In genomic region chr2:31234690-31235503, GRCh38 we compare ENCODE assay signal across 8 cellular contexts. TPM values are rescaled to one million over a fixed set of nuclear protein-coding genes. Genes with fewer than 3 reads are reported as not detected.
DNase-seq lines count a peak whose midpoint lies in the region; ATAC-seq and TF ChIP-seq lines count a peak whose summit lies in the region.

No MANE protein-coding gene starts in this region.

- 61% methylated on average over 17 of the region's 17 CpGs for WGBS in right cardiac atrium

- peak overlapping the region; percentile 30 for H3K4me3 Mint-ChIP-seq in activated CD8-positive, alpha-beta T cell treated with anti-CD3 and anti-CD28 coated beads for 36 hours

- no peak for DNase-seq in H7
- no peak for DNase-seq in activated CD8-positive, alpha-beta T cell treated with anti-CD3 and anti-CD28 coated beads for 36 hours
- no peak for DNase-seq in right cardiac atrium
- DNase-seq in NAMALWA (ENCODE audit: low spot score) = no peak
- no peak for DNase-seq in NCI-H2107 (lab: John Stamatoyannopoulos, UW)
- no peak for DNase-seq in cortex of kidney (lab: John Stamatoyannopoulos, UW)

- no peak for ATAC-seq in activated CD8-positive, alpha-beta T cell treated with anti-CD3 and anti-CD28 coated beads for 36 hours
- no peak for ATAC-seq in right cardiac atrium
- no peak for ATAC-seq in GM18505 (IDR thresholded peaks at IDR 0.05; ENCODE audit: unreplicated experiment)

- TF ChIP-seq POLR2A in GM18505 (IDR thresholded peaks at IDR 0.05; ENCODE audit: borderline replicate concordance, extremely low read depth, insufficient read depth, insufficient read length) = no peak

- no peak overlapping the region for H3K27ac Mint-ChIP-seq in activated CD8-positive, alpha-beta T cell treated with anti-CD3 and anti-CD28 coated beads for 36 hours

- peak overlapping the region in 1 of 3 donors; percentile 75 for H3K9ac ChIP-seq in skeletal muscle tissue (ENCODE audit: low read depth in 1 of 3, low read length in 3 of 3)

- peaks cover 12% of the 10 kb centered on the region for H3K4me1 Mint-ChIP-seq in activated CD8-positive, alpha-beta T cell treated with anti-CD3 and anti-CD28 coated beads for 36 hours (ENCODE audit: low read depth)

- POLR2A ChIA-PET in activated CD8-positive, alpha-beta T cell treated with anti-CD3 and anti-CD28 coated beads for 36 hours (lab: Charles Lee) = no interaction called here

- TF ChIP-seq CTCF in activated CD8-positive, alpha-beta T cell treated with anti-CD3 and anti-CD28 coated beads for 36 hours (IDR thresholded peaks at IDR 0.05) = no peak

- H3K9me3 ChIP-seq in right cardiac atrium (ENCODE audit: control insufficient read depth, low read length) = no peaks in the 10 kb centered on the region
- H3K9me3 ChIP-seq in skeletal muscle tissue (ENCODE audit: control insufficient read depth in 3 of 3, low read length in 3 of 3) = no peaks in the 10 kb centered on the region

- H3K36me3 ChIP-seq in H7 (replicated peaks; ENCODE audit: control insufficient read depth, insufficient read depth, low read length) = no peaks in the 10 kb centered on the region
- H3K36me3 ChIP-seq in skeletal muscle tissue (ENCODE audit: control insufficient read depth in 3 of 3, insufficient read depth in 3 of 3, low read length in 3 of 3) = no peaks in the 10 kb centered on the region

- no peaks in the 10 kb centered on the region for H3K9me3 Mint-ChIP-seq in activated CD8-positive, alpha-beta T cell treated with anti-CD3 and anti-CD28 coated beads for 36 hours

- H3K4me3 ChIP-seq in H7 (ENCODE audit: insufficient read depth, low read depth, low read length) (peak overlapping the region; percentile 76), right cardiac atrium (ENCODE audit: low read length) (peak overlapping the region; percentile 52), skeletal muscle tissue (ENCODE audit: low read length in 3 of 3) (peak overlapping the region; percentile 74 to 77 (median 76))

- intact Hi-C loops in activated CD8-positive, alpha-beta T cell treated with anti-CD3 and anti-CD28 coated beads for 36 hours (cut with micrococcal nuclease) = no loop called here
- intact Hi-C loops in right cardiac atrium (cut with DNase I) = loop anchor here in 1 of 4 donors (5.0 kb wide), 1 partner anchor 92 kb away; no protein-coding TSS in a partner anchor

- H3K27me3 Mint-ChIP-seq in activated CD8-positive, alpha-beta T cell treated with anti-CD3 and anti-CD28 coated beads for 36 hours = no peaks in the 10 kb centered on the region

- H3K27ac ChIP-seq in right cardiac atrium (ENCODE audit: low read length) (no peak overlapping the region), skeletal muscle tissue (ENCODE audit: low read depth, low read length) (no peak overlapping the region)

- H3K27me3 ChIP-seq in H7 (ENCODE audit: control insufficient read depth, insufficient read depth, low read length) (peaks cover 9% of the 10 kb centered on the region), right cardiac atrium (ENCODE audit: control insufficient read depth, insufficient read depth) (no peaks in the 10 kb centered on the region), skeletal muscle tissue (ENCODE audit: control insufficient read depth in 3 of 3, insufficient read depth in 3 of 3, low read length in 3 of 3) (no peaks in the 10 kb centered on the region)

- peaks cover 14% of the 10 kb centered on the region for H3K4me1 ChIP-seq in right cardiac atrium (ENCODE audit: control insufficient read depth, insufficient read depth, low read length)
- H3K4me1 ChIP-seq in skeletal muscle tissue (ENCODE audit: control insufficient read depth in 3 of 3, insufficient read depth in 3 of 3, low read length in 3 of 3) = peaks cover 18 to 31% (median 24%) of the 10 kb centered on the region in 3 donors

- CTCF ChIA-PET in activated CD8-positive, alpha-beta T cell treated with anti-CD3 and anti-CD28 coated beads for 36 hours (lab: Charles Lee) = interaction anchor here (0.7 to 2.0 kb wide), 2 partner anchors 98 to 528 kb away, joined by 3 to 10 read pairs; no protein-coding TSS in a partner anchor

- H3K36me3 Mint-ChIP-seq in activated CD8-positive, alpha-beta T cell treated with anti-CD3 and anti-CD28 coated beads for 36 hours (ENCODE audit: low read depth) = no peaks in the 10 kb centered on the region

RNA-seq across cellular contexts. Expression of gene EHD3, which starts 0.9 kb away (rescaled TPM):
- 7.3 and 8.7 TPM in 2 replicates for total RNA-seq in H7 (2014; rRNA removed; shearing (Covaris generic))
- total RNA-seq in activated CD8-positive, alpha-beta T cell treated with anti-CD3 and anti-CD28 coated beads for 36 hours = under 1 TPM; 0.54 to 0.60 TPM
- total RNA-seq in right cardiac atrium (10 to 100 TPM in 3 of 4 donors, 1 to 10 TPM in 1; 9.5 to 13.3 (median 10.9) TPM), skeletal muscle tissue (2.6 TPM)
- polyA plus RNA-seq in right cardiac atrium = 7.4 TPM

RNA-seq across cellular contexts. Expression of gene CAPN14, which starts 17.6 kb away (rescaled TPM):
- 0.11 and 0.17 TPM in 2 replicates for total RNA-seq in H7 (2014; rRNA removed; shearing (Covaris generic))
- under 1 TPM; 0.59 to 0.69 TPM for total RNA-seq in activated CD8-positive, alpha-beta T cell treated with anti-CD3 and anti-CD28 coated beads for 36 hours
- under 1 TPM; 0.08 to 0.18 (median 0.10) TPM for total RNA-seq in right cardiac atrium
- polyA plus RNA-seq in right cardiac atrium = 0.07 TPM
- not detected for total RNA-seq in skeletal muscle tissue
